ENCODE assay signal across 25 cellular contexts in genomic region chr5:142399899-142400298, GRCh38.
DNase-seq lines count a peak whose midpoint lies in the region; ATAC-seq and TF ChIP-seq lines count a peak whose summit lies in the region.
"Had no signal": no experiment of that assay in that cellular context is flagged by ENCODE, and none has a peak within 500 bp of the region (broad histone marks: within the 10 kb centered on the region; RNA-seq: fewer than 3 reads in every experiment).

No MANE protein-coding gene starts in this region.

- CTCF ChIA-PET in mammary epithelial cell (lab: Charles Lee; ENCODE audit: low non-redundant PET) (no interaction called here), MCF 10A (lab: Yijun Ruan, JAX) (interaction anchor here (0.6 to 1.0 kb wide), 3 partner anchors 10 to 266 kb away, joined by 3 to 5 read pairs (median 3); no protein-coding TSS in a partner anchor)

- H3K27ac Mint-ChIP-seq in MCF 10A (ENCODE audit: low read depth, unreplicated experiment), result no peak overlapping the region
- H3K27ac Mint-ChIP-seq in activated T-helper 17 cell treated with anti-CD3 and anti-CD28 coated beads, Interleukin-2, amount 50 U/mL, for 72 hours, result peak overlapping the region; percentile 56
- H3K27ac Mint-ChIP-seq in type B pancreatic cell, result peak overlapping the region; percentile 67
- H3K27ac Mint-ChIP-seq: activated naive CD8-positive, alpha-beta T cell; neural progenitor cell had no signal

- no peaks in the 10 kb centered on the region for H3K36me3 Mint-ChIP-seq in MCF 10A (ENCODE audit: insufficient read depth, unreplicated experiment)
- no peaks in the 10 kb centered on the region for H3K36me3 Mint-ChIP-seq in activated T-helper 17 cell treated with anti-CD3 and anti-CD28 coated beads, Interleukin-2, amount 50 U/mL, for 72 hours (ENCODE audit: low read depth)
- no peaks in the 10 kb centered on the region for H3K36me3 Mint-ChIP-seq in type B pancreatic cell

- no peaks in the 10 kb centered on the region for H3K36me3 ChIP-seq in mammary epithelial cell (ENCODE audit: insufficient read depth, low read length)
- H3K36me3 ChIP-seq in ascending aorta, result no peaks in the 10 kb centered on the region
- H3K36me3 ChIP-seq: neural progenitor cell, stomach, tibial nerve, WERI-Rb-1 had no signal

- no peak overlapping the region for H3K4me2 ChIP-seq in mammary epithelial cell (ENCODE audit: insufficient read depth, low read depth, low read length)
- H3K4me2 ChIP-seq: hepatocyte, KMS-11, neural progenitor cell, SK-N-SH had no signal

- no peaks in the 10 kb centered on the region for H3K9me3 ChIP-seq in mammary epithelial cell (replicated peaks; ENCODE audit: insufficient read depth, low read length)
- peaks cover 0 to 4% of the 10 kb centered on the region in 2 donors for H3K9me3 ChIP-seq in ascending aorta
- H3K9me3 ChIP-seq: SK-N-SH had no signal

- ATAC-seq in activated T-helper 17 cell treated with anti-CD3 and anti-CD28 coated beads, Interleukin-2, amount 50 U/mL, for 72 hours (replicated peaks), result no peak

- TF ChIP-seq CTCF in mammary epithelial cell (conservative IDR thresholded peaks at IDR 0.05 in 1 of 2, IDR thresholded peaks at IDR 0.05 in 1 of 2; ENCODE audit: extremely low read depth in 1 of 2, insufficient read depth in 1 of 2, low read depth in 1 of 2, low read length in 2 of 2) (no peak), MCF 10A (IDR thresholded peaks at IDR 0.05; ENCODE audit: unreplicated experiment) (no peak), fibroblast of mammary gland (conservative IDR thresholded peaks at IDR 0.05; ENCODE audit: control insufficient read depth, insufficient read depth, low read depth, low read length) (no peak), type B pancreatic cell (conservative IDR thresholded peaks at IDR 0.05) (no peak), ascending aorta (IDR thresholded peaks at IDR 0.05) (no peak)

- POLR2A ChIA-PET in MCF 10A (lab: Yijun Ruan, JAX), result interaction anchor here (0.7 to 1.1 kb wide), 2 partner anchors 13 to 72 kb away, joined by 3 read pairs; no protein-coding TSS in a partner anchor

- DNase-seq in mammary epithelial cell (peak; percentile 11), MCF 10A (ENCODE audit: unreplicated experiment) (no peak), fibroblast of mammary gland (ENCODE audit: low read depth) (peak; percentile 17), type B pancreatic cell (ENCODE audit: extremely low spot score, unreplicated experiment) (no peak), ascending aorta (ENCODE audit: low spot score in 2 of 2) (no peak), glomerular visceral epithelial cell (ENCODE audit: extremely low spot score) (no peak)
- no peak for DNase-seq in stimulated activated naive CD4-positive, alpha-beta T cell treated with Interleukin-2 at 50 U/mL for 16 hours (lab: John Stamatoyannopoulos, UW)
- DNase-seq: activated CD4-positive, alpha-beta T cell treated with anti-CD3 and anti-CD28 coated beads, Interleukin-2, amount 50 U/mL, for 48 hours; activated CD8-positive, alpha-beta memory T cell treated with anti-CD3 and anti-CD28 coated beads, Interleukin-2, amount 50 U/mL, for 48 hours; AML-193; caudate nucleus; CD8-positive, alpha-beta memory T cell; MV-4-11; NCI-H1694; NCI-H2171 treated with DMSO at 0.1 percent for 48 hours; NCI-H524 treated with DMSO at 0.1 percent for 48 hours; stomach; WERI-Rb-1 had no signal

- H3K4me3 Mint-ChIP-seq in MCF 10A (ENCODE audit: unreplicated experiment) (no peak overlapping the region), type B pancreatic cell (peak overlapping the region; percentile 13)
- no peak overlapping the region for H3K4me3 Mint-ChIP-seq in activated T-helper 17 cell treated with anti-CD3 and anti-CD28 coated beads, Interleukin-2, amount 50 U/mL, for 72 hours
- H3K4me3 Mint-ChIP-seq: activated naive CD8-positive, alpha-beta T cell; CD8-positive, alpha-beta memory T cell; neural progenitor cell had no signal

- H3K27me3 ChIP-seq in mammary epithelial cell (ENCODE audit: insufficient read depth, low read length) (no peaks in the 10 kb centered on the region), ascending aorta (no peaks in the 10 kb centered on the region)
- H3K27me3 ChIP-seq: hepatocyte, neural progenitor cell, stomach, tibial nerve had no signal

- H3K27me3 Mint-ChIP-seq in MCF 10A (ENCODE audit: insufficient read depth, unreplicated experiment) (no peaks in the 10 kb centered on the region), type B pancreatic cell (no peaks in the 10 kb centered on the region)
- no peaks in the 10 kb centered on the region for H3K27me3 Mint-ChIP-seq in activated T-helper 17 cell treated with anti-CD3 and anti-CD28 coated beads, Interleukin-2, amount 50 U/mL, for 72 hours
- H3K27me3 Mint-ChIP-seq: activated naive CD8-positive, alpha-beta T cell had no signal

- no peak overlapping the region for H3K27ac ChIP-seq in mammary epithelial cell (ENCODE audit: insufficient read depth, low read depth, low read length)
- no peak overlapping the region for H3K27ac ChIP-seq in ascending aorta
- H3K27ac ChIP-seq: hepatocyte, KMS-11, neural progenitor cell, stomach, tibial nerve, WERI-Rb-1 had no signal

- intact Hi-C loops in mammary epithelial cell (cut with micrococcal nuclease), result no loop called here
- intact Hi-C loops in MCF 10A (cut with micrococcal nuclease), result no loop called here
- intact Hi-C loops in ascending aorta (cut with DNase I), result no loop called here

- no peaks in the 10 kb centered on the region for H3K79me2 ChIP-seq in mammary epithelial cell (ENCODE audit: insufficient read depth, low read length)
- H3K79me2 ChIP-seq: hepatocyte had no signal

- H3K4me1 Mint-ChIP-seq in MCF 10A (ENCODE audit: insufficient read depth, unreplicated experiment) (no peaks in the 10 kb centered on the region), type B pancreatic cell (ENCODE audit: unreplicated experiment) (peaks cover 25% of the 10 kb centered on the region)
- peaks cover 7% of the 10 kb centered on the region for H3K4me1 Mint-ChIP-seq in activated T-helper 17 cell treated with anti-CD3 and anti-CD28 coated beads, Interleukin-2, amount 50 U/mL, for 72 hours

- in situ Hi-C loops in mammary epithelial cell (cut with MboI; ENCODE audit: low sequenced_read_pairs in 2 of 2), result no loop called here

- dilution Hi-C loops in mammary epithelial cell (cut with HindIII; ENCODE audit: low sequenced_read_pairs), result no loop called here

- no peaks in the 10 kb centered on the region for H4K20me1 ChIP-seq in mammary epithelial cell (ENCODE audit: insufficient read depth, low read length)

- H3K4me3 ChIP-seq in mammary epithelial cell (replicated peaks in 1 of 3; ENCODE audit: insufficient read depth in 1 of 3, low read depth in 2 of 3, low read length in 3 of 3) (no peak overlapping the region), fibroblast of mammary gland (ENCODE audit: control insufficient read depth, low read depth, low read length) (no peak overlapping the region), ascending aorta (no peak overlapping the region)
- H3K4me3 ChIP-seq: hepatocyte, neural progenitor cell, stomach, tibial nerve had no signal

- no peak overlapping the region for H3K9ac ChIP-seq in mammary epithelial cell (ENCODE audit: insufficient read depth, low read length)
- H3K9ac ChIP-seq: KMS-11, neural progenitor cell, SK-N-SH had no signal

- H3K4me1 ChIP-seq in mammary epithelial cell (ENCODE audit: insufficient read depth, low read length) (no peaks in the 10 kb centered on the region), ascending aorta (no peaks in the 10 kb centered on the region)
- H3K4me1 ChIP-seq: tibial nerve had no signal

- WGBS in mammary epithelial cell (ENCODE audit: low coverage, missing lambda C conversion rate), result 47% methylated on average over 2 of the region's 2 CpGs

- BruUV-seq in mammary epithelial cell (replicated peaks; lab: Mats Ljungman, UMichigan) (no TSS peak), MCF 10A (replicated peaks; lab: Mats Ljungman, UMichigan) (no TSS peak)

- H3K9me3 Mint-ChIP-seq in MCF 10A (ENCODE audit: unreplicated experiment), result peaks cover 16% of the 10 kb centered on the region
- H3K9me3 Mint-ChIP-seq in activated T-helper 17 cell treated with anti-CD3 and anti-CD28 coated beads, Interleukin-2, amount 50 U/mL, for 72 hours, result peaks cover 21% of the 10 kb centered on the region
- H3K9me3 Mint-ChIP-seq in type B pancreatic cell, result peaks cover 16% of the 10 kb centered on the region

- no peak overlapping the region for H2AFZ ChIP-seq in mammary epithelial cell (ENCODE audit: low read depth, low read length)
- H2AFZ ChIP-seq: hepatocyte, neural progenitor cell had no signal

Comparison
In these comparisons a context has a peak if more than half of its experiments do, and no peak if none do; other contexts are left out.
1. DNase-seq: peak in mammary epithelial cell (single experiment) and fibroblast of mammary gland (single experiment); none in MCF 10A (single experiment), type B pancreatic cell (single experiment), ascending aorta (0 of 2), stimulated activated naive CD4-positive, alpha-beta T cell treated with Interleukin-2 at 50 U/mL for 16 hours (single experiment) and glomerular visceral epithelial cell (single experiment).